Comparison of ENCODE assay signal across 13 cellular contexts in genomic region chr2:66030553-66030952, GRCh38.
DNase-seq lines count a peak whose midpoint lies in the region; ATAC-seq, FAIRE-seq and TF ChIP-seq lines count a peak whose summit lies in the region.
"Had no signal": no experiment of that assay in that cellular context is flagged by ENCODE, and none has a peak within 500 bp of the region (broad histone marks: within the 10 kb centered on the region; RNA-seq: fewer than 3 reads in every experiment).

No MANE protein-coding gene starts in this region.

- no peak overlapping the region for H3K4ac ChIP-seq in mesendoderm (ENCODE audit: low read depth, low read length)

- no peaks in the 10 kb centered on the region for H3K79me2 ChIP-seq in K562 (ENCODE audit: control insufficient read depth, insufficient read depth, low read length)
- no peaks in the 10 kb centered on the region for H3K79me2 ChIP-seq in mesendoderm (ENCODE audit: control insufficient read depth, insufficient read depth, low read length)

- no TSS peak for BruUV-seq in K562 (replicated peaks; lab: Mats Ljungman, UMichigan)

- CTCF ChIA-PET in HEK293T (lab: Yijun Ruan, JAX) = interaction anchor here (1.0 kb wide), 1 partner anchor 33 kb away, joined by 3 read pairs; no protein-coding TSS in a partner anchor
- CTCF ChIA-PET in K562 (lab: Yijun Ruan, JAX; ENCODE audit: low intra/inter-chr PET ratio) = no interaction called here

- no peak overlapping the region for H3K9ac ChIP-seq in K562 (ENCODE audit: insufficient read depth in 1 of 2, low read depth in 2 of 2, low read length in 2 of 2)
- no peak overlapping the region for H3K9ac ChIP-seq in mesendoderm (ENCODE audit: low read length)

- H3K9me3 ChIP-seq in K562 (replicated peaks; ENCODE audit: control insufficient read depth, insufficient read depth, low read depth, low read length) = no peaks in the 10 kb centered on the region
- H3K9me3 ChIP-seq: transverse colon had no signal

- no peak for TF ChIP-seq RAD21 in K562 (CRISPR knock-in tag; conservative IDR thresholded peaks at IDR 0.05 in 1 of 2, IDR thresholded peaks at IDR 0.05 in 1 of 2)

- H3K27ac ChIP-seq in K562 (ENCODE audit: extremely low read depth, low read depth, low read length) (no peak overlapping the region), mesendoderm (ENCODE audit: low read depth, low read length) (no peak overlapping the region)
- H3K27ac ChIP-seq: transverse colon, VCaP had no signal

- no peak overlapping the region for H3K56ac ChIP-seq in mesendoderm (ENCODE audit: low read length)

- intact Hi-C loops in K562 (cut with micrococcal nuclease) = no loop called here

- peak; percentile 19 for DNase-seq in DMS53 treated with DMSO at 0.1 percent for 48 hours (lab: John Stamatoyannopoulos, UW; ENCODE audit: unreplicated experiment)
- DNase-seq in HEK293T (ENCODE audit: extremely low spot score) = peak; percentile 31
- DNase-seq in K562 (ENCODE audit: extremely low read depth in 1 of 4, low spot score in 3 of 4) = peak in 2 of 4 experiments; percentile 3 to 9
- peak; percentile 71 for DNase-seq in mesendoderm
- no peak for DNase-seq in RPMI8226
- no peak for DNase-seq in NCI-H2107 treated with DMSO at 0.1 percent for 48 hours (lab: John Stamatoyannopoulos, UW; ENCODE audit: unreplicated experiment)
- DNase-seq: activated CD8-positive, alpha-beta memory T cell treated with anti-CD3 and anti-CD28 coated beads for 24 hours; activated effector memory CD4-positive, alpha-beta T cell treated with anti-CD3 and anti-CD28 coated beads, Interleukin-2, amount 50 U/mL, for 16 hours; NCI-H2029 treated with DMSO at 0.1 percent for 48 hours; right cardiac atrium; transverse colon had no signal

- H3K36me3 ChIP-seq in K562 (ENCODE audit: control insufficient read depth, insufficient read depth, low read length) = no peaks in the 10 kb centered on the region
- H3K36me3 ChIP-seq in mesendoderm (ENCODE audit: control insufficient read depth, insufficient read depth, low read length) = no peaks in the 10 kb centered on the region
- H3K36me3 ChIP-seq: transverse colon had no signal

- no peak overlapping the region for H2AK5ac ChIP-seq in mesendoderm (ENCODE audit: low read length)

- no peak overlapping the region for H2AFZ ChIP-seq in K562 (ENCODE audit: low read depth, low read length)

- no peak overlapping the region for H2BK120ac ChIP-seq in mesendoderm (ENCODE audit: low read depth, low read length)

- no peaks in the 10 kb centered on the region for H3K4me1 ChIP-seq in K562 (replicated peaks in 1 of 2; ENCODE audit: control insufficient read depth in 2 of 2, insufficient read depth in 2 of 2, low read length in 2 of 2)
- H3K4me1 ChIP-seq in mesendoderm (ENCODE audit: control insufficient read depth, low read depth, low read length) = no peaks in the 10 kb centered on the region
- H3K4me1 ChIP-seq: transverse colon had no signal

- peak in 2 of 3 experiments; percentile 16 to 27; a peak in 1 of 6 replicates for TF ChIP-seq CTCF in K562 (IDR thresholded peaks at IDR 0.05 in 2 of 3, conservative IDR thresholded peaks at IDR 0.05 in 1 of 3; ENCODE audit: insufficient read depth in 2 of 3, low read depth in 1 of 3, low read length in 3 of 3)

- WGBS in K562 (ENCODE audit: insufficient coverage, low coverage, missing lambda C conversion rate) = 0% methylated on average over 1 of the region's 1 CpG
- WGBS in mesendoderm (ENCODE audit: extremely low coverage, insufficient coverage, low lambda C conversion rate) = no CpG with 5 or more reads among the region's 1 CpG

- no peak overlapping the region for H3K18ac ChIP-seq in mesendoderm (ENCODE audit: low read length)

- no peak overlapping the region for H2BK5ac ChIP-seq in mesendoderm (ENCODE audit: low read length)

- no peak for TF ChIP-seq POLR2A in K562 (conservative IDR thresholded peaks at IDR 0.05)

- no peak for TF ChIP-seq EP300 in K562 (IDR thresholded peaks at IDR 0.05; ENCODE audit: low read length)

- no peak for ATAC-seq in K562
- ATAC-seq in HG03139 (IDR thresholded peaks at IDR 0.05; ENCODE audit: unreplicated experiment) = no peak
- ATAC-seq: right cardiac atrium had no signal

- H4K8ac ChIP-seq in mesendoderm (ENCODE audit: low read depth, low read length) = no peak overlapping the region

- H3K27me3 ChIP-seq in K562 (ENCODE audit: control insufficient read depth in 2 of 2, insufficient read depth in 2 of 2, low read length in 2 of 2) = no peaks in the 10 kb centered on the region
- H3K27me3 ChIP-seq in mesendoderm (ENCODE audit: insufficient read depth, low read length, poor library complexity) = no peaks in the 10 kb centered on the region
- H3K27me3 ChIP-seq: transverse colon had no signal

- in situ Hi-C loops in K562 (cut with MboI) = no loop called here

- H4K20me1 ChIP-seq in K562 (replicated peaks; ENCODE audit: control insufficient read depth, insufficient read depth, low read length) = no peaks in the 10 kb centered on the region

- no peak overlapping the region for H2BK15ac ChIP-seq in mesendoderm (replicated peaks; ENCODE audit: low read depth)

- POLR2A ChIA-PET in HEK293T (lab: Yijun Ruan, JAX) (no interaction called here), K562 (lab: Yijun Ruan, JAX) (no interaction called here)

- H3K9me1 ChIP-seq in K562 (ENCODE audit: control insufficient read depth, insufficient read depth, low read length) = no peaks in the 10 kb centered on the region

- H3K4me3 ChIP-seq in K562 (no peak overlapping the region), mesendoderm (ENCODE audit: low read length) (no peak overlapping the region)
- H3K4me3 ChIP-seq: transverse colon had no signal

- no peak overlapping the region for H3K23ac ChIP-seq in mesendoderm (ENCODE audit: low read length)

- H3K4me2 ChIP-seq in K562 (ENCODE audit: insufficient read depth, low read length) (no peak overlapping the region), mesendoderm (ENCODE audit: low read length) (no peak overlapping the region)

- FAIRE-seq in K562 (lab: Jason Lieb, UNC) = peak; percentile 67

- no peak overlapping the region for H4K5ac ChIP-seq in mesendoderm (ENCODE audit: low read length)

- H3K79me1 ChIP-seq in mesendoderm (ENCODE audit: low read length) = no peaks in the 10 kb centered on the region

TF ChIP-seq in HEK293T, 16 proteins besides CTCF, POLR2A, EP300 and RAD21:
- no peak for TF ChIP-seq TARDBP (IDR thresholded peaks at IDR 0.05)

TF ChIP-seq in K562, 482 proteins besides CTCF, POLR2A, EP300 and RAD21:
- no peak for TF ChIP-seq MTA3 (IDR thresholded peaks at IDR 0.05; ENCODE audit: borderline replicate concordance)
- TF ChIP-seq CHAMP1 (IDR thresholded peaks at IDR 0.05) = no peak
- no peak for TF ChIP-seq MBD2 (IDR thresholded peaks at IDR 0.05; ENCODE audit: borderline replicate concordance, low read depth)
- TF ChIP-seq MEF2A (IDR thresholded peaks at IDR 0.05; ENCODE audit: control insufficient read depth, low read depth, low read length) = no peak
- no peak for TF ChIP-seq ZNF77 (CRISPR knock-in tag; IDR thresholded peaks at IDR 0.05)
TF ChIP-seq in K562: peak in this region for 0.

Comparison
In these comparisons a context has a peak if more than half of its experiments do, and no peak if none do; other contexts are left out.
1. DNase-seq: peak in DMS53 treated with DMSO at 0.1 percent for 48 hours (single experiment), HEK293T (single experiment) and mesendoderm (single experiment); none in RPMI8226 (single experiment) and NCI-H2107 treated with DMSO at 0.1 percent for 48 hours (single experiment).